33 cellular contexts compared by ENCODE assay signal in the genomic region with DNA sequence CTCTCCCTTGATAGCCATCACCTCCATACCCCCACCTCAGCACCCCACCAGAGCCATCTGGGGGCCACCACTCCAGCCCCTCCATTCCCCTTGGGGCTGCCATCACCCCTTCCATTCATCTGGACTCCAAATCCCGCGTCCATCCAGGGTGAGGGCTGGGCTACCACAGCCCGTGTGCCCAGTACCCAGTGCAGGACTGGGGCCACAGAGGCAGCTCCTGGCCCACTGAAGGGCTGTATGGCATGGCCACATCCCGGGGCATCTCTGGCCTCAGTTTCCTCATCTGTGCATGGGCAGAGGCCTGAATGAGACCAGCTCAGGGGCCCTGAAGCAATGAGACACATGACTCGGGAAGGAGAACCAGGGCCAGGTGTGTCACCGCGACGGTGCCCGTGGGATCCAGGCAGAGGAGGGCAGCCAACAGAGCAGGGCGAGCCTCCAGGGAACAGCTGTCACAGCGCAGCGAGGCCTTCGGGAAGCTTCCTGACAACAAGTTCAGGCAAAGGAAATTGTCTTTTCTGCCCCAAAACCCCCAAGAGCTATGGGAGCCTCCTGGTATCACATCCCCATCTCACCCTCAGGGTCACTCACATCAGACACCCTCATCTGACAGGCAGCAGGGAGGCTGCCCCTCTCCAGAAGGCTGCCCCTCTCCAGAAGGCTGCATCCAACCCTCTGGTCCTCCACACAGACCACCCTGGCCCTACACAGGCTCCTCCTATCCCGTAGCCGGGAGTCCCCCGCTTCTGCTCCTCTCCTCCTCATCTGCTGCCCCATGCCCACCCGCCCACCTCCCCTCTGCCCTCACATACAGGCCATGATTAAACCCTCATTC.
"Had no signal": no experiment of that assay in that cellular context is flagged by ENCODE, and none has a peak within 500 bp of the region (broad histone marks: within the 10 kb centered on the region; RNA-seq: fewer than 3 reads in every experiment).

No MANE protein-coding gene starts in this region.

- DNase-seq: activated CD4-positive, alpha-beta T cell treated with anti-CD3 and anti-CD28 coated beads for 4 hours; activated CD4-positive, alpha-beta T cell treated with anti-CD3 and anti-CD28 coated beads, Interleukin-2, amount 50 U/mL, for 4 hours; activated CD8-positive, alpha-beta memory T cell treated with anti-CD3 and anti-CD28 coated beads for 24 hours; activated effector memory CD4-positive, alpha-beta T cell treated with anti-CD3 and anti-CD28 coated beads, Interleukin-2, amount 50 U/mL, for 16 hours; activated naive CD4-positive, alpha-beta T cell treated with anti-CD3 and anti-CD28 coated beads for 36 hours; activated naive CD8-positive, alpha-beta T cell treated with anti-CD3 and anti-CD28 coated beads for 36 hours; adrenal gland; cerebellar nuclear complex; colonic mucosa; effector memory CD4-positive, alpha-beta T cell; glutamatergic neuron; left cardiac atrium; left ventricle myocardium superior; mucosa of descending colon; pancreas; stimulated activated CD4-positive, alpha-beta T cell treated with anti-CD3 and anti-CD28 coated beads, Interleukin-15, amount 100 ng/mL, for 24 hours; stimulated activated CD4-positive, alpha-beta T cell treated with anti-CD3 and anti-CD28 coated beads, Interleukin-2, amount 100 ng/mL, for 24 hours; stimulated activated naive B cell treated with anti-CD40 and anti-IgM and Interleukin-4, amounts not matched to agents 10 μg/mL and 1 μg/mL and 100 μg/mL, for 72 hours; stomach; T-helper 9 cell; thyroid gland had no signal

- H3K27me3 Mint-ChIP-seq: activated naive CD8-positive, alpha-beta T cell treated with anti-CD3 and anti-CD28 coated beads for 36 hours; stimulated activated naive B cell treated with anti-CD40 and anti-IgM and Interleukin-4, amounts not matched to agents 10 μg/mL and 1 μg/mL and 100 μg/mL, for 72 hours had no signal

- H3K4me3 Mint-ChIP-seq: activated naive CD4-positive, alpha-beta T cell treated with anti-CD3 and anti-CD28 coated beads for 36 hours; activated naive CD8-positive, alpha-beta T cell treated with anti-CD3 and anti-CD28 coated beads for 36 hours; activated T-helper 1 cell treated with anti-CD3 and anti-CD28 coated beads, Interleukin-12 subunit alpha, Interleukin-12 subunit beta, Interleukin-2, Interleukin-4 antibody, amounts not matched to agents 30 ng/mL and 10 ng/mL and 1 ng/mL, durations not matched to agents 14 hours and 24 hours and 36 hours; brain; natural killer cell treated with Interleukin-12 subunit alpha and Interleukin-12 subunit beta and Interleukin-15 and Interleukin-18, amount 100 ng/mL, for 72 hours; stimulated activated naive B cell treated with anti-CD40 and anti-IgM and Interleukin-4, amounts not matched to agents 10 μg/mL and 1 μg/mL and 100 μg/mL, for 72 hours had no signal

- FAIRE-seq: frontal cortex, keratinocyte, pancreas, TTC549 had no signal

- H3K27me3 ChIP-seq: ascending aorta, cardiac muscle cell, colonic mucosa, neutrophil, pancreas, right atrium auricular region, thyroid gland, upper lobe of left lung had no signal

- H3K36me3 ChIP-seq: adrenal gland, ascending aorta, cardiac muscle cell, colonic mucosa, neutrophil, pancreas, right atrium auricular region, stomach, thyroid gland, upper lobe of left lung had no signal

- H3K36me3 Mint-ChIP-seq: activated naive CD8-positive, alpha-beta T cell treated with anti-CD3 and anti-CD28 coated beads for 36 hours; brain; natural killer cell treated with Interleukin-12 subunit alpha and Interleukin-12 subunit beta and Interleukin-15 and Interleukin-18, amount 100 ng/mL, for 72 hours; stimulated activated naive B cell treated with anti-CD40 and anti-IgM and Interleukin-4, amounts not matched to agents 10 μg/mL and 1 μg/mL and 100 μg/mL, for 72 hours had no signal

- H3K4me3 ChIP-seq: adrenal gland, ascending aorta, cardiac muscle cell, colonic mucosa, mucosa of descending colon, pancreas, right atrium auricular region, stomach, thyroid gland, upper lobe of left lung had no signal

- H3K27ac Mint-ChIP-seq: activated naive CD4-positive, alpha-beta T cell treated with anti-CD3 and anti-CD28 coated beads for 36 hours; activated naive CD8-positive, alpha-beta T cell treated with anti-CD3 and anti-CD28 coated beads for 36 hours; activated T-helper 1 cell treated with anti-CD3 and anti-CD28 coated beads, Interleukin-12 subunit alpha, Interleukin-12 subunit beta, Interleukin-2, Interleukin-4 antibody, amounts not matched to agents 30 ng/mL and 10 ng/mL and 1 ng/mL, durations not matched to agents 14 hours and 24 hours and 36 hours; natural killer cell treated with Interleukin-12 subunit alpha and Interleukin-12 subunit beta and Interleukin-15 and Interleukin-18, amount 100 ng/mL, for 72 hours; stimulated activated naive B cell treated with anti-CD40 and anti-IgM and Interleukin-4, amounts not matched to agents 10 μg/mL and 1 μg/mL and 100 μg/mL, for 72 hours had no signal

- ATAC-seq: left cardiac atrium; left ventricle myocardium superior; mucosa of descending colon; natural killer cell treated with Interleukin-12 subunit alpha and Interleukin-12 subunit beta and Interleukin-15 and Interleukin-18, amount 100 ng/mL, for 72 hours; pancreas; stimulated activated naive B cell treated with anti-CD40 and anti-IgM and Interleukin-4, amounts not matched to agents 10 μg/mL and 1 μg/mL and 100 μg/mL, for 72 hours had no signal

- H3K9me3 Mint-ChIP-seq: activated naive CD4-positive, alpha-beta T cell treated with anti-CD3 and anti-CD28 coated beads for 36 hours; activated naive CD8-positive, alpha-beta T cell treated with anti-CD3 and anti-CD28 coated beads for 36 hours; activated T-helper 1 cell treated with anti-CD3 and anti-CD28 coated beads, Interleukin-12 subunit alpha, Interleukin-12 subunit beta, Interleukin-2, Interleukin-4 antibody, amounts not matched to agents 30 ng/mL and 10 ng/mL and 1 ng/mL, durations not matched to agents 14 hours and 24 hours and 36 hours; brain; natural killer cell treated with Interleukin-12 subunit alpha and Interleukin-12 subunit beta and Interleukin-15 and Interleukin-18, amount 100 ng/mL, for 72 hours; stimulated activated naive B cell treated with anti-CD40 and anti-IgM and Interleukin-4, amounts not matched to agents 10 μg/mL and 1 μg/mL and 100 μg/mL, for 72 hours had no signal

- H3K27ac ChIP-seq: adrenal gland, cardiac muscle cell, colonic mucosa, neutrophil, pancreas, right atrium auricular region, stomach, thyroid gland, upper lobe of left lung, VCaP had no signal

- H3K9me3 ChIP-seq: adrenal gland, ascending aorta, colonic mucosa, mucosa of descending colon, neutrophil, pancreas, right atrium auricular region, stomach, thyroid gland, upper lobe of left lung had no signal
